In genomic region chr1:42944207-42944928, GRCh38 we compare ENCODE assay signal across 8 cellular contexts. TPM values are rescaled to one million over a fixed set of nuclear protein-coding genes. Genes with fewer than 3 reads are reported as not detected.
A peak's percentile ranks its signal among the peaks of the same experiment; 100 is the strongest.
DNase-seq lines count a peak whose midpoint lies in the region; ATAC-seq, FAIRE-seq and TF ChIP-seq lines count a peak whose summit lies in the region.

No MANE protein-coding gene starts in this region.

- DNase-seq in A549 (ENCODE audit: low read depth in 1 of 2, low spot score in 1 of 2) (no peak), LNCaP clone FGC (ENCODE audit: low read depth) (no peak), ascending aorta (ENCODE audit: low spot score in 2 of 2) (peak; percentile 45 to 86), mesothelial cell of epicardium (ENCODE audit: low spot score in 2 of 2, unreplicated experiment in 2 of 2) (no peak), D721Med (ENCODE audit: insufficient read length, low spot score) (no peak), NAMALWA (ENCODE audit: low spot score) (no peak), SW 1271 (lab: John Stamatoyannopoulos, UW) (no peak)

- FAIRE-seq in A549 (lab: Jason Lieb, UNC) (no peak), D721Med (lab: Jason Lieb, UNC) (no peak)

- H3K36me3 ChIP-seq in ascending aorta, result peaks cover 0 to 4% of the 10 kb centered on the region in 2 donors

- no peak for ATAC-seq in A549
- ATAC-seq in HG03039 (IDR thresholded peaks at IDR 0.05; ENCODE audit: unreplicated experiment), result no peak

- H3K9me3 ChIP-seq in A549, result no peaks in the 10 kb centered on the region
- H3K9me3 ChIP-seq in ascending aorta, result no peaks in the 10 kb centered on the region

- no peak for TF ChIP-seq POLR2A in A549 (IDR thresholded peaks at IDR 0.05; ENCODE audit: low read length)

- peak overlapping the region; percentile 30 for H3K4me3 Mint-ChIP-seq in mesothelial cell of epicardium

- H3K9me3 Mint-ChIP-seq in mesothelial cell of epicardium, result no peaks in the 10 kb centered on the region

- H3K27ac ChIP-seq in A549 (peak overlapping the region; percentile 91 to 99), ascending aorta (peak overlapping the region; percentile 92 to 93)

- intact Hi-C loops in ascending aorta (cut with DNase I), result loop anchor here (5.0 to 10.0 kb wide), 3 partner anchors 482 to 1403 kb away; partner anchors contain the start of genes CCDC30 and HYI

- POLR2A ChIA-PET in A549 (lab: Yijun Ruan, JAX), result interaction anchor here (2.9 kb wide), 1 partner anchor 15 kb away, joined by 8 read pairs; the partner anchor contains the start of gene SLC2A1

- H3K27me3 ChIP-seq in ascending aorta, result no peaks in the 10 kb centered on the region

- peak overlapping the region; percentile 97 for H3K27ac Mint-ChIP-seq in mesothelial cell of epicardium

- no peak for TF ChIP-seq RAD21 in A549 (conservative IDR thresholded peaks at IDR 0.05 in 1 of 2, IDR thresholded peaks at IDR 0.05 in 1 of 2)

- H3K4me1 Mint-ChIP-seq in mesothelial cell of epicardium, result peaks cover 90% of the 10 kb centered on the region

- peaks cover 28% of the 10 kb centered on the region for H3K36me3 Mint-ChIP-seq in mesothelial cell of epicardium

- H3K4me1 ChIP-seq in A549, result peaks cover 99% of the 10 kb centered on the region
- peaks cover 43 to 61% of the 10 kb centered on the region in 2 donors for H3K4me1 ChIP-seq in ascending aorta

- no peak for TF ChIP-seq EP300 in A549 (IDR thresholded peaks at IDR 0.05)

- H3K27me3 Mint-ChIP-seq in mesothelial cell of epicardium (ENCODE audit: low read depth), result no peaks in the 10 kb centered on the region

- WGBS in A549 (ENCODE audit: missing lambda C conversion rate), result 61% methylated on average over 9 of the region's 10 CpGs

- TF ChIP-seq CTCF in A549 (IDR thresholded peaks at IDR 0.05) (no peak), LNCaP clone FGC (IDR thresholded peaks at IDR 0.05; ENCODE audit: control insufficient read depth, extremely low read depth, insufficient read depth) (no peak), ascending aorta (IDR thresholded peaks at IDR 0.05) (no peak), mesothelial cell of epicardium (IDR thresholded peaks at IDR 0.05; ENCODE audit: unreplicated experiment) (no peak), D721Med (IDR thresholded peaks at IDR 0.05; ENCODE audit: insufficient read depth, missing control alignments) (no peak)

- H3K4me3 ChIP-seq in A549 (no peak overlapping the region), LNCaP clone FGC (ENCODE audit: low read depth, low read length) (peak overlapping the region; percentile 28), ascending aorta (no peak overlapping the region)

- peak overlapping the region; percentile 76 for H3K4me2 ChIP-seq in A549

- CTCF ChIA-PET in A549 (lab: Yijun Ruan, JAX), result interaction anchor here (0.6 to 5.7 kb wide), 7 partner anchors 9 to 129 kb away, joined by 3 to 38 read pairs (median 5); no protein-coding TSS in a partner anchor

TF ChIP-seq in A549, 52 proteins besides CTCF, POLR2A, EP300 and RAD21:
- TF ChIP-seq HOXB5 (CRISPR knock-in tag; IDR thresholded peaks at IDR 0.05) (no peak), PHF8 (IDR thresholded peaks at IDR 0.05; ENCODE audit: borderline replicate concordance, low read depth) (no peak), SREBF2 (IDR thresholded peaks at IDR 0.05) (no peak), FOSB (CRISPR knock-in tag; IDR thresholded peaks at IDR 0.05) (no peak), MAZ (IDR thresholded peaks at IDR 0.05; ENCODE audit: borderline replicate concordance, low read depth, low read length) (no peak), HEYL (CRISPR knock-in tag; IDR thresholded peaks at IDR 0.05) (no peak), KDM5A (IDR thresholded peaks at IDR 0.05) (no peak), RFX5 (IDR thresholded peaks at IDR 0.05) (no peak), ZC3H11A (IDR thresholded peaks at IDR 0.05) (no peak), MAFK (IDR thresholded peaks at IDR 0.05; ENCODE audit: partially characterized antibody) (no peak), HDAC2 (IDR thresholded peaks at IDR 0.05) (no peak), EHMT2 (IDR thresholded peaks at IDR 0.05; ENCODE audit: low read depth) (no peak)

RNA-seq across cellular contexts. Expression of gene SLC2A1, which starts 14.3 kb away (rescaled TPM):
- 106 and 107 TPM in 2 replicates for polyA plus RNA-seq in A549 (2011; rRNA removed)
- 118 and 141 TPM in 2 replicates for polyA plus RNA-seq in A549 (2012; cell fraction: cytosol; rRNA removed)
- 397 and 557 TPM in 2 replicates for polyA plus RNA-seq in A549 (2012; cell fraction: nucleus; rRNA removed)
- 103 to 137 TPM (median 124 TPM) in 3 replicates for polyA plus RNA-seq in A549 (2017; fragmentation: RNase III; extraction: RNeasy Plus Mini Kit Qiagen cat#74134 plus additional on column Dnase treatment)
- 122 and 160 TPM in 2 replicates for polyA minus RNA-seq in A549 (2011; rRNA and poly(A)+ RNA removed)
- total RNA-seq in ascending aorta, result 15.5 TPM
- total RNA-seq in mesothelial cell of epicardium, result 786 to 841 TPM (median 827 TPM) in 3 replicates

Comparison
In these comparisons a context has a peak if more than half of its experiments do, and no peak if none do; other contexts are left out.
1. DNase-seq: peak in ascending aorta (2 of 2); none in A549 (0 of 2), LNCaP clone FGC (single experiment), mesothelial cell of epicardium (0 of 2), D721Med (single experiment), NAMALWA (single experiment) and SW 1271 (0 of 2).
2. RNA of gene SLC2A1, which starts 14.3 kb away (total RNA-seq): 786 to 841 TPM in mesothelial cell of epicardium; 15.5 TPM in ascending aorta (single experiment); every median in the first group is over 10 times any median in the second.